25 cellular contexts compared by ENCODE assay signal in genomic region chr2:22697054-22697453, GRCh38.
A peak's percentile ranks its signal among the peaks of the same experiment; 100 is the strongest.
DNase-seq lines count a peak whose midpoint lies in the region; ATAC-seq and TF ChIP-seq lines count a peak whose summit lies in the region.
"Had no signal": no experiment of that assay in that cellular context is flagged by ENCODE, and none has a peak within 500 bp of the region (broad histone marks: within the 10 kb centered on the region; RNA-seq: fewer than 3 reads in every experiment).

No MANE protein-coding gene starts in this region.

- H3K9ac ChIP-seq in neural progenitor cell, result no peak overlapping the region
- H3K9ac ChIP-seq: BLaER1 treated with 17β-estradiol and CSF1 and Interleukin-3, amounts not matched to agents 10 nM and 100 nM had no signal

- H3K9me3 Mint-ChIP-seq in neural progenitor cell (no peaks in the 10 kb centered on the region), type B pancreatic cell (no peaks in the 10 kb centered on the region)
- H3K9me3 Mint-ChIP-seq: CD4-positive, alpha-beta T cell; CD8-positive, alpha-beta T cell had no signal

- H3K27ac Mint-ChIP-seq in neural progenitor cell (peak overlapping the region; percentile 31), type B pancreatic cell (peak overlapping the region; percentile 23)
- H3K27ac Mint-ChIP-seq: B cell; CD4-positive, alpha-beta T cell; CD8-positive, alpha-beta T cell had no signal

- H3K27me3 Mint-ChIP-seq in neural progenitor cell (ENCODE audit: insufficient read depth, low read depth) (no peaks in the 10 kb centered on the region), type B pancreatic cell (peaks cover 3% of the 10 kb centered on the region)
- H3K27me3 Mint-ChIP-seq: B cell; CD4-positive, alpha-beta T cell had no signal

- no peak overlapping the region for H2AFZ ChIP-seq in neural progenitor cell (replicated peaks)

- H4K20me1 ChIP-seq in neural progenitor cell (ENCODE audit: low read depth), result no peaks in the 10 kb centered on the region
- H4K20me1 ChIP-seq: BLaER1 treated with 17β-estradiol and CSF1 and Interleukin-3, amounts not matched to agents 10 nM and 100 nM had no signal

- peaks cover 39% of the 10 kb centered on the region for H3F3A ChIP-seq in neural progenitor cell (ENCODE audit: low read depth)

- H3K36me3 Mint-ChIP-seq in neural progenitor cell, result no peaks in the 10 kb centered on the region
- no peaks in the 10 kb centered on the region for H3K36me3 Mint-ChIP-seq in type B pancreatic cell
- H3K36me3 Mint-ChIP-seq: CD8-positive, alpha-beta T cell had no signal

- no peaks in the 10 kb centered on the region for H3K27me3 ChIP-seq in neural progenitor cell
- H3K27me3 ChIP-seq: BLaER1 treated with 17β-estradiol and CSF1 and Interleukin-3, amounts not matched to agents 10 nM and 100 nM had no signal

- ATAC-seq in HG03039 (IDR thresholded peaks at IDR 0.05; ENCODE audit: unreplicated experiment) (no peak), HG03159 (IDR thresholded peaks at IDR 0.05; ENCODE audit: unreplicated experiment) (no peak)
- ATAC-seq: A549; CD8-positive, alpha-beta T cell; GM12878 had no signal

- H3K4me1 ChIP-seq in neural progenitor cell, result peaks cover 49% of the 10 kb centered on the region
- H3K4me1 ChIP-seq: A549, Caco-2 had no signal

- H3K4me1 Mint-ChIP-seq in neural progenitor cell (peaks cover 49% of the 10 kb centered on the region), type B pancreatic cell (ENCODE audit: unreplicated experiment) (peaks cover 8% of the 10 kb centered on the region)
- H3K4me1 Mint-ChIP-seq: B cell had no signal

- H3K4me2 ChIP-seq in neural progenitor cell, result no peak overlapping the region
- H3K4me2 ChIP-seq: A549; BLaER1 treated with 17β-estradiol and CSF1 and Interleukin-3, amounts not matched to agents 10 nM and 100 nM had no signal

- H3K36me3 ChIP-seq in neural progenitor cell, result no peaks in the 10 kb centered on the region
- H3K36me3 ChIP-seq: BLaER1 treated with 17β-estradiol and CSF1 and Interleukin-3, amounts not matched to agents 10 nM and 100 nM had no signal

- TF ChIP-seq CTCF in neural progenitor cell (IDR thresholded peaks at IDR 0.05) (no peak), type B pancreatic cell (conservative IDR thresholded peaks at IDR 0.05) (no peak)

- no peaks in the 10 kb centered on the region for H3K9me3 ChIP-seq in neural progenitor cell (ENCODE audit: low read depth)
- H3K9me3 ChIP-seq: A549; BLaER1 treated with 17β-estradiol and CSF1 and Interleukin-3, amounts not matched to agents 10 nM and 100 nM; Caco-2 had no signal

- H3K4me3 ChIP-seq in neural progenitor cell, result no peak overlapping the region
- H3K4me3 ChIP-seq: A549; BLaER1 treated with 17β-estradiol and CSF1 and Interleukin-3, amounts not matched to agents 10 nM and 100 nM; GM12878 had no signal

- H3K27ac ChIP-seq in neural progenitor cell, result no peak overlapping the region
- H3K27ac ChIP-seq: 22Rv1; A549; BLaER1 treated with 17β-estradiol and CSF1 and Interleukin-3, amounts not matched to agents 10 nM and 100 nM; C4-2B had no signal

- H3K4me3 Mint-ChIP-seq in neural progenitor cell, result no peak overlapping the region
- H3K4me3 Mint-ChIP-seq in type B pancreatic cell, result no peak overlapping the region
- H3K4me3 Mint-ChIP-seq: B cell; CD4-positive, alpha-beta T cell; CD8-positive, alpha-beta T cell had no signal

- peaks cover 25% of the 10 kb centered on the region for H3K79me2 ChIP-seq in neural progenitor cell (ENCODE audit: low read depth)

- DNase-seq in NCI-H146 (lab: John Stamatoyannopoulos, UW), result peak; percentile 13
- DNase-seq in NCI-H146 treated with DMSO at 0.1 percent for 48 hours (lab: John Stamatoyannopoulos, UW; ENCODE audit: unreplicated experiment), result no peak
- DNase-seq in NCI-H69 (lab: John Stamatoyannopoulos, UW), result peak; percentile 60
- no peak for DNase-seq in neural progenitor cell (ENCODE audit: low spot score)
- DNase-seq in type B pancreatic cell (ENCODE audit: extremely low spot score, unreplicated experiment), result no peak
- DNase-seq in activated effector memory CD4-positive, alpha-beta T cell treated with Interleukin-2 at 50 U/mL for 16 hours, result no peak
- DNase-seq: AML-193; Caco-2; CD4-positive, alpha-beta T cell; CD8-positive, alpha-beta T cell; DMS 273 treated with DMSO at 0.1 percent for 48 hours; DMS153; DMS53; DMS79; DND-41; EL; GDM1 had no signal

Comparison
In these comparisons a context has a peak if more than half of its experiments do, and no peak if none do; other contexts are left out.
1. DNase-seq: peak in NCI-H146 (single experiment) and NCI-H69 (single experiment); none in NCI-H146 treated with DMSO at 0.1 percent for 48 hours (single experiment), neural progenitor cell (single experiment), type B pancreatic cell (single experiment) and activated effector memory CD4-positive, alpha-beta T cell treated with Interleukin-2 at 50 U/mL for 16 hours (single experiment).